ENCODE assay signal across 8 cellular contexts in genomic region chr4:123397276-123398150, GRCh38. TPM values are rescaled to one million over a fixed set of nuclear protein-coding genes. Genes with fewer than 3 reads are reported as not detected.
DNase-seq lines count a peak whose midpoint lies in the region; ATAC-seq, FAIRE-seq and TF ChIP-seq lines count a peak whose summit lies in the region.

No MANE protein-coding gene starts in this region.

- dilution Hi-C loops in keratinocyte (cut with MboI; ENCODE audit: extremely low pct_ligation_motif_present, low sequenced_read_pairs) = no loop called here

- H3K27ac ChIP-seq in breast epithelium (peak overlapping the region; percentile 95 to 98), keratinocyte (ENCODE audit: control insufficient read depth, insufficient read depth, low read length) (peak overlapping the region; percentile 63)

- TF ChIP-seq POLR2A in breast epithelium (IDR thresholded peaks at IDR 0.05) = no peak

- peak overlapping the region; percentile 82 to 92 (median 83) for H3K4me3 ChIP-seq in breast epithelium
- H3K4me3 ChIP-seq in keratinocyte (ENCODE audit: control insufficient read depth in 2 of 3, extremely low read depth in 1 of 3, insufficient read depth in 2 of 3, low read depth in 1 of 3, low read length in 3 of 3) = peak overlapping the region; percentile 65 to 87 (median 69)

- no peaks in the 10 kb centered on the region for H3K4me1 ChIP-seq in breast epithelium
- peaks cover 12% of the 10 kb centered on the region for H3K4me1 ChIP-seq in keratinocyte (ENCODE audit: control insufficient read depth, extremely low read depth, insufficient read depth, low read length)

- peak overlapping the region; percentile 89 for H3K4me3 Mint-ChIP-seq in T-helper 1 cell treated with Interleukin-12 subunit alpha and Interleukin-12 subunit beta and Interleukin-4 antibody, amounts not matched to agents 30 μg/mL and 1 μg/mL, for 36 hours

- no peaks in the 10 kb centered on the region for H3K9me1 ChIP-seq in keratinocyte (ENCODE audit: control insufficient read depth, extremely low read depth, insufficient read depth, low read length)

- peaks cover 19% of the 10 kb centered on the region for H3K36me3 Mint-ChIP-seq in T-helper 1 cell treated with Interleukin-12 subunit alpha and Interleukin-12 subunit beta and Interleukin-4 antibody, amounts not matched to agents 30 μg/mL and 1 μg/mL, for 36 hours (ENCODE audit: low read depth)

- no peaks in the 10 kb centered on the region for H3K27me3 ChIP-seq in breast epithelium
- H3K27me3 ChIP-seq in keratinocyte (ENCODE audit: control insufficient read depth, extremely low read depth, insufficient read depth, low read length) = no peaks in the 10 kb centered on the region

- peak overlapping the region; percentile 75 for H2AFZ ChIP-seq in keratinocyte (ENCODE audit: control insufficient read depth, low read length)

- ATAC-seq in GM21529 (IDR thresholded peaks at IDR 0.05; ENCODE audit: unreplicated experiment) = peak; percentile 20

- TF ChIP-seq CTCF in breast epithelium (IDR thresholded peaks at IDR 0.05) = no peak
- TF ChIP-seq CTCF in keratinocyte (optimal IDR thresholded peaks at IDR 0.05 in 1 of 3, IDR thresholded peaks at IDR 0.05 in 1 of 3, conservative IDR thresholded peaks at IDR 0.05 in 1 of 3; ENCODE audit: extremely low read depth in 1 of 3, insufficient read depth in 2 of 3, low read length in 3 of 3) = peak in 1 of 3 experiments; percentile 8

- H3K9me3 ChIP-seq in breast epithelium (no peaks in the 10 kb centered on the region), keratinocyte (ENCODE audit: control insufficient read depth, low read depth, low read length) (no peaks in the 10 kb centered on the region)

- H3K9ac ChIP-seq in keratinocyte (ENCODE audit: control insufficient read depth, extremely low read depth, insufficient read depth, low read length) = peak overlapping the region; percentile 80

- in situ Hi-C loops in Caki2 (cut with HindIII; ENCODE audit: low pct_unique_long_range_greater_than_20kb, low sequenced_read_pairs) (loop anchor here (25.0 kb wide), 1 partner anchor 265 kb away; no protein-coding TSS in a partner anchor), KBM-7 (cut with MboI; ENCODE audit: low pct_unique_long_range_greater_than_20kb, low sequenced_read_pairs) (no loop called here)

- DNase-seq in Caki2 (ENCODE audit: low read depth) = peak; percentile 74
- peak; percentile 60 for DNase-seq in KBM-7
- no peak for DNase-seq in breast epithelium (ENCODE audit: low spot score in 2 of 2)
- DNase-seq in keratinocyte (ENCODE audit: low read depth, low spot score) = no peak
- peak in 2 of 3 donors; percentile 32 to 37 for DNase-seq in stimulated activated CD4-positive, alpha-beta T cell treated with anti-CD3 and anti-CD28 coated beads, Interleukin-12 subunit alpha, Interleukin-12 subunit beta, amount 100 ng/mL, for 48 hours (ENCODE audit: low read depth in 2 of 3, low spot score in 1 of 3)
- DNase-seq in middle frontal gyrus (ENCODE audit: extremely low spot score, low spot score) = no peak

- no peaks in the 10 kb centered on the region for H3K36me3 ChIP-seq in breast epithelium
- peaks cover 0 to 4% of the 10 kb centered on the region in 2 experiments for H3K36me3 ChIP-seq in keratinocyte (ENCODE audit: control insufficient read depth in 2 of 2, extremely low read depth in 1 of 2, insufficient read depth in 2 of 2, low read length in 2 of 2)

- H4K20me1 ChIP-seq in keratinocyte (ENCODE audit: control insufficient read depth, extremely low read depth, insufficient read depth, low read length) = no peaks in the 10 kb centered on the region

- intact Hi-C loops in breast epithelium (cut with DNase I; ENCODE audit: low total_unique reads) = no loop called here

- H3K4me1 Mint-ChIP-seq in T-helper 1 cell treated with Interleukin-12 subunit alpha and Interleukin-12 subunit beta and Interleukin-4 antibody, amounts not matched to agents 30 μg/mL and 1 μg/mL, for 36 hours (ENCODE audit: low read depth) = peaks cover 35% of the 10 kb centered on the region

- H3K9me3 Mint-ChIP-seq in T-helper 1 cell treated with Interleukin-12 subunit alpha and Interleukin-12 subunit beta and Interleukin-4 antibody, amounts not matched to agents 30 μg/mL and 1 μg/mL, for 36 hours = no peaks in the 10 kb centered on the region

- H3K4me2 ChIP-seq in keratinocyte (ENCODE audit: control insufficient read depth, extremely low read depth, insufficient read depth, low read depth, low read length) = peak overlapping the region; percentile 64

- H3K27me3 Mint-ChIP-seq in T-helper 1 cell treated with Interleukin-12 subunit alpha and Interleukin-12 subunit beta and Interleukin-4 antibody, amounts not matched to agents 30 μg/mL and 1 μg/mL, for 36 hours (ENCODE audit: low read depth) = peaks cover 9% of the 10 kb centered on the region

- H3K79me2 ChIP-seq in keratinocyte (ENCODE audit: control insufficient read depth, insufficient read depth, low read length) = peaks cover 20% of the 10 kb centered on the region

- no peak for FAIRE-seq in keratinocyte (lab: Jason Lieb, UNC)

- peak overlapping the region; percentile 69 for H3K27ac Mint-ChIP-seq in T-helper 1 cell treated with Interleukin-12 subunit alpha and Interleukin-12 subunit beta and Interleukin-4 antibody, amounts not matched to agents 30 μg/mL and 1 μg/mL, for 36 hours

RNA-seq across cellular contexts. Expression of gene SPRY1, which starts 0.9 kb away (rescaled TPM):
- total RNA-seq in Caki2 (2014; rRNA removed; shearing (Covaris generic); ENCODE audit: low replicate concordance) = 0.98 and 2.6 TPM in 2 replicates
- 100 to 1,000 TPM in 2 of 3 donors, 10 to 100 TPM in 1; 82.1 to 233 (median 103) TPM for total RNA-seq in breast epithelium
- polyA plus RNA-seq in keratinocyte = 1.7 to 3.6 TPM (median 3.4 TPM) in 3 replicates
- polyA plus RNA-seq in keratinocyte (2011; ENCODE audit: low read depth) = 3.0 TPM
- polyA plus RNA-seq in keratinocyte (2011; cell fraction: cytosol; rRNA removed) = 1.3 and 2.2 TPM in 2 replicates
- polyA plus RNA-seq in keratinocyte (2011; cell fraction: nucleus; rRNA removed) = 2.9 and 4.4 TPM in 2 replicates
- 3.4 and 4.1 TPM in 2 replicates for polyA plus RNA-seq in keratinocyte (2012; ENCODE audit: low replicate concordance)
- polyA minus RNA-seq in keratinocyte = 1.7 to 4.4 TPM (median 4.3 TPM) in 3 replicates
- 3.5 TPM for polyA minus RNA-seq in keratinocyte (2011; cell fraction: cytosol; rRNA and poly(A)+ RNA removed)
- 1.6 and 3.1 TPM in 2 replicates for polyA minus RNA-seq in keratinocyte (2011; cell fraction: nucleus; rRNA and poly(A)+ RNA removed)

Comparison
In these comparisons a context has a peak if more than half of its experiments do, and no peak if none do; other contexts are left out.
1. DNase-seq: peak in Caki2 (single experiment), KBM-7 (single experiment) and stimulated activated CD4-positive, alpha-beta T cell treated with anti-CD3 and anti-CD28 coated beads, Interleukin-12 subunit alpha, Interleukin-12 subunit beta, amount 100 ng/mL, for 48 hours (2 of 3); none in breast epithelium (0 of 2), keratinocyte (single experiment) and middle frontal gyrus (single experiment).
2. RNA of gene SPRY1, which starts 0.9 kb away (total RNA-seq): 82.1 to 233 TPM in breast epithelium; 0.98 to 2.6 TPM in Caki2; every median in the first group is over 10 times any median in the second.